ENCODE assay signal across 23 cellular contexts in the genomic region with DNA sequence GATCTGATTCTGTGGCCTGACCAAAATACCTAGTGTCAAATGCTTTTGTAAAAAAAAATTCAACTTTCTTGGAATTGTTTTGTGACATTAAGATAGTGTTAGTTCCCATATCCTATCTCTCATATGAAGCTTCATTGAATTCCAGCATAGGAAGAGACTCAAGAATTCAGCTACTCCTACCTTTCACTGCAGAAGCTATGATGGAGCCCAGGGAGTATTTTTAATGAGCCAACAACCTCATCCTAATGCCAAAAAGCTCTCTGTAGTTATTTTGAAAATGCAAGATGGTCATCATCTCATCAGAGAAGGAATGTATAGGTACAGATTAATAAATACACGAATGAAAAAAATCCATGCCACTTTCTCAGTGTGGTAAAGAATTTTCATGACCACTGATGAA.
DNase-seq lines count a peak whose midpoint lies in the region; ATAC-seq, FAIRE-seq and TF ChIP-seq lines count a peak whose summit lies in the region.
"Had no signal": no experiment of that assay in that cellular context is flagged by ENCODE, and none has a peak within 500 bp of the region (broad histone marks: within the 10 kb centered on the region; RNA-seq: fewer than 3 reads in every experiment).

No MANE protein-coding gene starts in this region.

- H3K36me3 Mint-ChIP-seq in astrocyte (ENCODE audit: low read depth, unreplicated experiment) (no peaks in the 10 kb centered on the region), endothelial cell (ENCODE audit: low read depth, unreplicated experiment) (no peaks in the 10 kb centered on the region), nephron (ENCODE audit: low read depth) (peaks cover 9% of the 10 kb centered on the region)
- H3K36me3 Mint-ChIP-seq: CD8-positive, alpha-beta T cell had no signal

- H3K9ac ChIP-seq in astrocyte (ENCODE audit: low read length): no peak overlapping the region
- H3K9ac ChIP-seq in smooth muscle cell (ENCODE audit: low read depth): no peak overlapping the region
- H3K9ac ChIP-seq: BLaER1 treated with 17β-estradiol and CSF1 and Interleukin-3, amounts not matched to agents 10 nM and 100 nM had no signal

- no peaks in the 10 kb centered on the region for H3K79me2 ChIP-seq in astrocyte (ENCODE audit: insufficient read depth, low read length)
- H3K79me2 ChIP-seq in smooth muscle cell (ENCODE audit: low read depth): no peaks in the 10 kb centered on the region

- DNase-seq in astrocyte (ENCODE audit: low read depth) (no peak), endothelial cell (ENCODE audit: low spot score) (no peak), smooth muscle cell (lab: John Stamatoyannopoulos, UW; ENCODE audit: unreplicated experiment) (no peak), BE2C (no peak), cortex of kidney (lab: John Stamatoyannopoulos, UW) (no peak)
- DNase-seq in activated effector memory CD4-positive, alpha-beta T cell treated with Interleukin-2 at 50 U/mL for 16 hours: no peak
- DNase-seq: 8988T; ACHN; Caco-2; Calu3; CD4-positive, alpha-beta T cell; CD8-positive, alpha-beta T cell; DMS79 treated with DMSO at 0.1 percent for 48 hours; GF-D8 had no signal

- H3K4me1 Mint-ChIP-seq in astrocyte (ENCODE audit: low read depth, unreplicated experiment) (peaks cover 11% of the 10 kb centered on the region), endothelial cell (ENCODE audit: unreplicated experiment) (peaks cover 10% of the 10 kb centered on the region), nephron (peaks cover 19% of the 10 kb centered on the region)

- TF ChIP-seq CTCF in astrocyte (IDR thresholded peaks at IDR 0.05; ENCODE audit: insufficient read depth, low read depth, low read length) (no peak), endothelial cell (IDR thresholded peaks at IDR 0.05; ENCODE audit: unreplicated experiment) (no peak), nephron (IDR thresholded peaks at IDR 0.05; ENCODE audit: unreplicated experiment in 3 of 3) (no peak), smooth muscle cell (IDR thresholded peaks at IDR 0.05; ENCODE audit: borderline replicate concordance, insufficient read depth, poor library complexity, severe bottlenecking) (no peak), BE2C (IDR thresholded peaks at IDR 0.05; ENCODE audit: low read depth, low read length) (no peak)

- no peak overlapping the region for H3K4me3 Mint-ChIP-seq in astrocyte (ENCODE audit: unreplicated experiment)
- H3K4me3 Mint-ChIP-seq in endothelial cell (ENCODE audit: unreplicated experiment): no peak overlapping the region
- H3K4me3 Mint-ChIP-seq in nephron: no peak overlapping the region
- H3K4me3 Mint-ChIP-seq: CD4-positive, alpha-beta T cell; CD8-positive, alpha-beta T cell had no signal

- H3K4me1 ChIP-seq in astrocyte (ENCODE audit: insufficient read depth, low read length): no peaks in the 10 kb centered on the region
- no peaks in the 10 kb centered on the region for H3K4me1 ChIP-seq in smooth muscle cell (ENCODE audit: low read depth)
- no peaks in the 10 kb centered on the region for H3K4me1 ChIP-seq in BE2C
- H3K4me1 ChIP-seq: BLaER1 treated with 17β-estradiol and CSF1 and Interleukin-3, amounts not matched to agents 10 nM and 100 nM; Caco-2 had no signal

- H3K36me3 ChIP-seq in astrocyte (ENCODE audit: insufficient read depth, low read length) (no peaks in the 10 kb centered on the region), smooth muscle cell (ENCODE audit: low read depth) (no peaks in the 10 kb centered on the region), BE2C (no peaks in the 10 kb centered on the region)

- peaks cover 10% of the 10 kb centered on the region for H3K9me3 Mint-ChIP-seq in astrocyte (ENCODE audit: unreplicated experiment)
- H3K9me3 Mint-ChIP-seq in endothelial cell (ENCODE audit: unreplicated experiment): peaks cover 3% of the 10 kb centered on the region
- peaks cover 18% of the 10 kb centered on the region for H3K9me3 Mint-ChIP-seq in nephron
- H3K9me3 Mint-ChIP-seq: CD8-positive, alpha-beta T cell had no signal

- H3K27me3 ChIP-seq in astrocyte (ENCODE audit: insufficient read depth, low read length) (no peaks in the 10 kb centered on the region), smooth muscle cell (ENCODE audit: low read depth) (no peaks in the 10 kb centered on the region), BE2C (no peaks in the 10 kb centered on the region)
- H3K27me3 ChIP-seq: BLaER1 treated with 17β-estradiol and CSF1 and Interleukin-3, amounts not matched to agents 10 nM and 100 nM had no signal

- 97% methylated on average over 1 of the region's 1 CpG for WGBS in smooth muscle cell (ENCODE audit: low lambda C conversion rate)

- H3K9me3 ChIP-seq in astrocyte (ENCODE audit: insufficient read depth, low read depth, low read length) (no peaks in the 10 kb centered on the region), smooth muscle cell (replicated peaks; ENCODE audit: low read depth) (no peaks in the 10 kb centered on the region), BE2C (no peaks in the 10 kb centered on the region)

- FAIRE-seq in astrocyte (lab: Jason Lieb, UNC): no peak
- FAIRE-seq: A204.1, D721Med, G401.6, GM12891, GM19239 had no signal

- H4K20me1 ChIP-seq in astrocyte (ENCODE audit: insufficient read depth, low read length) (no peaks in the 10 kb centered on the region), smooth muscle cell (ENCODE audit: low read depth) (no peaks in the 10 kb centered on the region)
- H4K20me1 ChIP-seq: BLaER1 treated with 17β-estradiol and CSF1 and Interleukin-3, amounts not matched to agents 10 nM and 100 nM had no signal

- H3K27ac ChIP-seq in astrocyte (ENCODE audit: low read depth, low read length): no peak overlapping the region
- H3K27ac ChIP-seq in smooth muscle cell (ENCODE audit: low read depth): peak overlapping the region; percentile 71
- H3K27ac ChIP-seq: BLaER1 treated with 17β-estradiol and CSF1 and Interleukin-3, amounts not matched to agents 10 nM and 100 nM; C4-2B had no signal

- H3F3A ChIP-seq in smooth muscle cell (ENCODE audit: low read depth): no peaks in the 10 kb centered on the region

- no peak overlapping the region for H3K4me3 ChIP-seq in astrocyte (ENCODE audit: insufficient read depth, low read depth, low read length)
- H3K4me3 ChIP-seq in smooth muscle cell: no peak overlapping the region
- H3K4me3 ChIP-seq in BE2C (ENCODE audit: low read depth, low read length): no peak overlapping the region
- H3K4me3 ChIP-seq: BLaER1 treated with 17β-estradiol and CSF1 and Interleukin-3, amounts not matched to agents 10 nM and 100 nM had no signal

- H3K27me3 Mint-ChIP-seq in astrocyte (ENCODE audit: low read depth, unreplicated experiment) (no peaks in the 10 kb centered on the region), endothelial cell (ENCODE audit: unreplicated experiment) (peaks cover 2% of the 10 kb centered on the region), nephron (ENCODE audit: low read depth) (peaks cover 4% of the 10 kb centered on the region)

- peak overlapping the region; percentile 89 for H3K27ac Mint-ChIP-seq in astrocyte (ENCODE audit: unreplicated experiment)
- H3K27ac Mint-ChIP-seq in endothelial cell (ENCODE audit: unreplicated experiment): peak overlapping the region; percentile 78
- peak overlapping the region in 2 of 3 experiments; percentile 8 to 26 for H3K27ac Mint-ChIP-seq in nephron
- H3K27ac Mint-ChIP-seq: CD4-positive, alpha-beta T cell; CD8-positive, alpha-beta T cell had no signal

- no peak for ATAC-seq in HG02588 (IDR thresholded peaks at IDR 0.05; ENCODE audit: unreplicated experiment)
- ATAC-seq: CD8-positive, alpha-beta T cell had no signal

- H3K4me2 ChIP-seq in astrocyte (ENCODE audit: low read length) (no peak overlapping the region), smooth muscle cell (no peak overlapping the region)
- H3K4me2 ChIP-seq: BLaER1 treated with 17β-estradiol and CSF1 and Interleukin-3, amounts not matched to agents 10 nM and 100 nM had no signal

- H2AFZ ChIP-seq in astrocyte (ENCODE audit: low read depth, low read length): no peak overlapping the region
- peak overlapping the region; percentile 86 for H2AFZ ChIP-seq in smooth muscle cell (ENCODE audit: low read depth)

Comparison
In these comparisons a context has a peak if more than half of its experiments do, and no peak if none do; other contexts are left out.
1. H3K27ac Mint-ChIP-seq: peak in every context shown above with its lines; median percentile 89 in astrocyte; 78 in endothelial cell; 17 in nephron.